8 cellular contexts compared by ENCODE assay signal in genomic region chr3:53891500-53892334, GRCh38. TPM values are rescaled to one million over a fixed set of nuclear protein-coding genes. Genes with fewer than 3 reads are reported as not detected.
DNase-seq lines count a peak whose midpoint lies in the region; ATAC-seq and TF ChIP-seq lines count a peak whose summit lies in the region.

SELENOK (minus strand) TSS chr3:53891859.

- peaks cover 0 to 18% (median 15%) of the 10 kb centered on the region in 9 donors for H3K36me3 ChIP-seq in heart left ventricle

- H3K4me3 Mint-ChIP-seq in type B pancreatic cell, result peak within 1 kb of the TSS; percentile 98

- peak within 1 kb of the TSS; percentile 81 to 99 (median 92) for H3K27ac ChIP-seq in heart left ventricle

- H3K27me3 ChIP-seq in heart left ventricle, result peaks cover 0 to 18% (median 0%) of the 10 kb centered on the region in 9 donors

- ATAC-seq in HG02870 (IDR thresholded peaks at IDR 0.05; ENCODE audit: unreplicated experiment), result peak; percentile 94
- ATAC-seq in heart left ventricle, result peak; percentile 98 to 99 (median 98)

- peaks cover 0 to 36% (median 26%) of the 10 kb centered on the region in 12 donors for H3K4me1 ChIP-seq in heart left ventricle

- peak; percentile 95 for TF ChIP-seq POLR2A in heart left ventricle (IDR thresholded peaks at IDR 0.05)

- intact Hi-C loops in T-helper 1 cell treated with Interleukin-12 subunit alpha and Interleukin-12 subunit beta and Interleukin-4 antibody, amounts not matched to agents 30 ng/mL and 1 ng/mL, for 36 hours (cut with micrococcal nuclease), result loop anchor here (1.0 to 10.0 kb wide), 8 partner anchors 9 to 994 kb away; partner anchors contain the start of genes ACTR8, DCP1A, RFT1 and SFMBT1
- intact Hi-C loops in heart left ventricle (cut with DNase I), result loop anchor here in 2 of 10 donors (5.0 kb wide), 1 partner anchor 544 kb away; the partner anchor contains the start of gene DCP1A (in 2 of the 2)

- peaks cover 23% of the 10 kb centered on the region for H3K27me3 Mint-ChIP-seq in type B pancreatic cell

- TF ChIP-seq CTCF in GM13976 (IDR thresholded peaks at IDR 0.05; ENCODE audit: borderline replicate concordance, control extremely low read depth, extremely low read depth, insufficient read depth, missing control alignments) (no peak), heart left ventricle (IDR thresholded peaks at IDR 0.05) (no peak), type B pancreatic cell (conservative IDR thresholded peaks at IDR 0.05) (no peak)

- H3K9me3 ChIP-seq in heart left ventricle, result no peaks in the 10 kb centered on the region

- peaks cover 13% of the 10 kb centered on the region for H3K36me3 Mint-ChIP-seq in type B pancreatic cell

- 0% methylated on average over 34 to 73 of the region's 73 CpGs for WGBS in heart left ventricle, 4 donors

- in situ Hi-C loops in GM13976 (cut with MboI; ENCODE audit: low sequenced_read_pairs, unreplicated experiment), result no loop called here

- peaks cover 34% of the 10 kb centered on the region for H3K4me1 Mint-ChIP-seq in type B pancreatic cell (ENCODE audit: unreplicated experiment)

- peak within 1 kb of the TSS; percentile 70 to 97 (median 86) for H3K4me3 ChIP-seq in heart left ventricle

- peaks cover 6% of the 10 kb centered on the region for H3K9me3 Mint-ChIP-seq in type B pancreatic cell

- peak; percentile 92 for DNase-seq in GM13976 (ENCODE audit: low spot score)
- DNase-seq in NCI-H146 treated with DMSO at 0.1 percent for 48 hours (lab: John Stamatoyannopoulos, UW; ENCODE audit: unreplicated experiment), result peak; percentile 91
- DNase-seq in amniotic epithelial cell (ENCODE audit: low read depth), result peak; percentile 99
- DNase-seq in heart left ventricle, result peak; percentile 98 to 99 (median 99)
- peak; percentile 100 for DNase-seq in pons (ENCODE audit: low spot score)
- DNase-seq in type B pancreatic cell (ENCODE audit: extremely low spot score, unreplicated experiment), result peak; percentile 98

- H3K27ac Mint-ChIP-seq in type B pancreatic cell, result peak within 1 kb of the TSS; percentile 99

RNA-seq across cellular contexts. Expression of gene SELENOK, which starts in this region (rescaled TPM):
- total RNA-seq in T-helper 1 cell treated with Interleukin-12 subunit alpha and Interleukin-12 subunit beta and Interleukin-4 antibody, amounts not matched to agents 30 ng/mL and 1 ng/mL, for 36 hours, result 59.9 and 66.6 TPM in 2 replicates
- total RNA-seq in heart left ventricle (100 to 1,000 TPM in 4 of 9 donors, 10 to 100 TPM in 5; 65.7 to 173 (median 81.5) TPM), type B pancreatic cell (ENCODE audit: low replicate concordance) (46.8 and 47.1 TPM in 2 replicates)
- 100 to 1,000 TPM; 194 to 242 TPM for polyA plus RNA-seq in heart left ventricle

Comparison
In these comparisons a context has a peak if more than half of its experiments do, and no peak if none do; other contexts are left out.
1. Peak in every context shown above with its lines: DNase-seq, ATAC-seq, H3K4me3 ChIP-seq and H3K27ac ChIP-seq.